ENCODE assay signal across 27 cellular contexts in genomic region chr6:149501768-149502167, GRCh38.
DNase-seq lines count a peak whose midpoint lies in the region; ATAC-seq lines count a peak whose summit lies in the region.
"Had no signal": no experiment of that assay in that cellular context is flagged by ENCODE, and none has a peak within 500 bp of the region (broad histone marks: within the 10 kb centered on the region; RNA-seq: fewer than 3 reads in every experiment).

No MANE protein-coding gene starts in this region.

- ATAC-seq in central memory CD8-positive, alpha-beta T cell (replicated peaks; ENCODE audit: extremely low read depth, poor library complexity, severe bottlenecking) = no peak
- ATAC-seq in stimulated activated naive CD8-positive, alpha-beta T cell treated with anti-CD3 and anti-CD28 coated beads, Interleukin-15, amount 100 ng/mL, for 72 hours = no peak
- ATAC-seq: effector memory CD8-positive, alpha-beta T cell; GM12878; natural killer cell had no signal

- no peak for DNase-seq in activated naive CD4-positive, alpha-beta T cell treated with anti-CD3 and anti-CD28 coated beads, Interleukin-2, amount 10 ng/mL, durations not matched to agents 7 days and 5 days
- DNase-seq in NCI-H69 (lab: John Stamatoyannopoulos, UW) = peak; percentile 61
- no peak for DNase-seq in central memory CD8-positive, alpha-beta T cell (ENCODE audit: low spot score in 2 of 2)
- no peak for DNase-seq in stimulated activated naive CD8-positive, alpha-beta T cell treated with anti-CD3 and anti-CD28 coated beads, Interleukin-15, amount 100 ng/mL, for 72 hours
- DNase-seq in AML-193 (lab: John Stamatoyannopoulos, UW) = no peak
- DNase-seq in stimulated activated CD4-positive, alpha-beta T cell treated with anti-CD3 and anti-CD28 coated beads, Interleukin-2, amount 100 ng/mL, for 24 hours = no peak
- DNase-seq: adrenal gland; C1 segment of cervical spinal cord; effector memory CD8-positive, alpha-beta T cell; EL; erythroblast; kidney; natural killer cell; NCI-H1417; NCI-H2081; NCI-H2227 treated with DMSO at 0.1 percent for 48 hours; NCI-H526 treated with DMSO at 0.1 percent for 48 hours; occipital lobe; Right ventricle myocardium superior; stimulated activated CD8-positive, alpha-beta memory T cell treated with anti-CD3 and anti-CD28 coated beads, Interleukin-4, amount 100 ng/mL, for 48 hours; substantia nigra; T1000 had no signal

- no peaks in the 10 kb centered on the region for H3K9me3 Mint-ChIP-seq in activated naive CD4-positive, alpha-beta T cell treated with anti-CD3 and anti-CD28 coated beads, Interleukin-2, amount 50 U/mL, for 24 hours
- H3K9me3 Mint-ChIP-seq in activated naive CD4-positive, alpha-beta T cell treated with anti-CD3 and anti-CD28 coated beads, Interleukin-2, amount 10 ng/mL, durations not matched to agents 7 days and 5 days = no peaks in the 10 kb centered on the region
- H3K9me3 Mint-ChIP-seq in central memory CD8-positive, alpha-beta T cell = no peaks in the 10 kb centered on the region
- no peaks in the 10 kb centered on the region for H3K9me3 Mint-ChIP-seq in stimulated activated naive CD8-positive, alpha-beta T cell treated with anti-CD3 and anti-CD28 coated beads, Interleukin-15, amount 100 ng/mL, for 72 hours
- H3K9me3 Mint-ChIP-seq: brain; effector memory CD8-positive, alpha-beta T cell; mesothelial cell of epicardium; natural killer cell; type B pancreatic cell had no signal

- H3K4me1 Mint-ChIP-seq in activated naive CD4-positive, alpha-beta T cell treated with anti-CD3 and anti-CD28 coated beads, Interleukin-2, amount 50 U/mL, for 24 hours = peaks cover 71% of the 10 kb centered on the region
- peaks cover 13% of the 10 kb centered on the region for H3K4me1 Mint-ChIP-seq in activated naive CD4-positive, alpha-beta T cell treated with anti-CD3 and anti-CD28 coated beads, Interleukin-2, amount 10 ng/mL, durations not matched to agents 7 days and 5 days
- H3K4me1 Mint-ChIP-seq in central memory CD8-positive, alpha-beta T cell = peaks cover 6% of the 10 kb centered on the region
- peaks cover 85% of the 10 kb centered on the region for H3K4me1 Mint-ChIP-seq in stimulated activated naive CD8-positive, alpha-beta T cell treated with anti-CD3 and anti-CD28 coated beads, Interleukin-15, amount 100 ng/mL, for 72 hours
- H3K4me1 Mint-ChIP-seq: mesothelial cell of epicardium, natural killer cell had no signal

- no peaks in the 10 kb centered on the region for H3K27me3 Mint-ChIP-seq in activated naive CD4-positive, alpha-beta T cell treated with anti-CD3 and anti-CD28 coated beads, Interleukin-2, amount 50 U/mL, for 24 hours
- no peaks in the 10 kb centered on the region for H3K27me3 Mint-ChIP-seq in activated naive CD4-positive, alpha-beta T cell treated with anti-CD3 and anti-CD28 coated beads, Interleukin-2, amount 10 ng/mL, durations not matched to agents 7 days and 5 days
- H3K27me3 Mint-ChIP-seq in central memory CD8-positive, alpha-beta T cell = no peaks in the 10 kb centered on the region
- H3K27me3 Mint-ChIP-seq in stimulated activated naive CD8-positive, alpha-beta T cell treated with anti-CD3 and anti-CD28 coated beads, Interleukin-15, amount 100 ng/mL, for 72 hours = no peaks in the 10 kb centered on the region
- H3K27me3 Mint-ChIP-seq: brain; effector memory CD8-positive, alpha-beta T cell; type B pancreatic cell had no signal

- H3K36me3 Mint-ChIP-seq in activated naive CD4-positive, alpha-beta T cell treated with anti-CD3 and anti-CD28 coated beads, Interleukin-2, amount 50 U/mL, for 24 hours = peaks cover 17% of the 10 kb centered on the region
- peaks cover 41% of the 10 kb centered on the region for H3K36me3 Mint-ChIP-seq in activated naive CD4-positive, alpha-beta T cell treated with anti-CD3 and anti-CD28 coated beads, Interleukin-2, amount 10 ng/mL, durations not matched to agents 7 days and 5 days
- peaks cover 22% of the 10 kb centered on the region for H3K36me3 Mint-ChIP-seq in central memory CD8-positive, alpha-beta T cell (ENCODE audit: insufficient read depth)

- H3K4me3 Mint-ChIP-seq in activated naive CD4-positive, alpha-beta T cell treated with anti-CD3 and anti-CD28 coated beads, Interleukin-2, amount 50 U/mL, for 24 hours = no peak overlapping the region
- no peak overlapping the region for H3K4me3 Mint-ChIP-seq in activated naive CD4-positive, alpha-beta T cell treated with anti-CD3 and anti-CD28 coated beads, Interleukin-2, amount 10 ng/mL, durations not matched to agents 7 days and 5 days
- H3K4me3 Mint-ChIP-seq in central memory CD8-positive, alpha-beta T cell = no peak overlapping the region
- no peak overlapping the region for H3K4me3 Mint-ChIP-seq in stimulated activated naive CD8-positive, alpha-beta T cell treated with anti-CD3 and anti-CD28 coated beads, Interleukin-15, amount 100 ng/mL, for 72 hours
- H3K4me3 Mint-ChIP-seq: brain; effector memory CD8-positive, alpha-beta T cell; mesothelial cell of epicardium; natural killer cell; type B pancreatic cell had no signal

- CTCF ChIA-PET in activated naive CD4-positive, alpha-beta T cell treated with anti-CD3 and anti-CD28 coated beads, Interleukin-2, amount 10 ng/mL, durations not matched to agents 7 days and 5 days (lab: Charles Lee) = interaction anchor here (0.6 kb wide), 1 partner anchor 15 kb away, joined by 3 read pairs; no protein-coding TSS in a partner anchor

- H3K27ac Mint-ChIP-seq in activated naive CD4-positive, alpha-beta T cell treated with anti-CD3 and anti-CD28 coated beads, Interleukin-2, amount 50 U/mL, for 24 hours = peak overlapping the region; percentile 85
- no peak overlapping the region for H3K27ac Mint-ChIP-seq in activated naive CD4-positive, alpha-beta T cell treated with anti-CD3 and anti-CD28 coated beads, Interleukin-2, amount 10 ng/mL, durations not matched to agents 7 days and 5 days
- H3K27ac Mint-ChIP-seq in central memory CD8-positive, alpha-beta T cell (ENCODE audit: low read depth) = peak overlapping the region; percentile 70
- H3K27ac Mint-ChIP-seq in stimulated activated naive CD8-positive, alpha-beta T cell treated with anti-CD3 and anti-CD28 coated beads, Interleukin-15, amount 100 ng/mL, for 72 hours = peak overlapping the region; percentile 90 to 91
- H3K27ac Mint-ChIP-seq: mesothelial cell of epicardium, natural killer cell, type B pancreatic cell had no signal
